Comparison of ENCODE assay signal across 18 cellular contexts in the genomic region with DNA sequence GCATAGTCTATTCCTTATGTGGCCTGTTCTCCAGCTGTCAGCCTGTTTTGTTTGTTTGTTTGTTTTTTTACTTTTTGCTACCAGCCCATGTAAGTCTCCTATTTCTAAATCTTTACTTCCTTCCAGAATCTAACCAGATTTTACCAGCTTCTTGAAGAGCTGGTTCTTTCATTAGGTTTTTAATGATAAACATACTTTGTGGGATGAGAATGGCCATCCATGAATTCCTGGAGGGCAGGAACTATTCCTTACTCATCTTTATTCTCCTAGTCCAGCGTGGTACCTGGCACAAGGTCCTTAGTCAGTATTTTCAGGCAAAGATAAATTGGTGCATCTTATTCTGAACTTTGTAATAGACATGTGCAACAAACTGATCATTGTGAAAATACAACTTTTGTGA. TPM values are rescaled to one million over a fixed set of nuclear protein-coding genes. Genes with fewer than 3 reads are reported as not detected.
DNase-seq lines count a peak whose midpoint lies in the region; ATAC-seq, FAIRE-seq and TF ChIP-seq lines count a peak whose summit lies in the region.
"Had no signal": no experiment of that assay in that cellular context is flagged by ENCODE, and none has a peak within 500 bp of the region (broad histone marks: within the 10 kb centered on the region; RNA-seq: fewer than 3 reads in every experiment).

No MANE protein-coding gene starts in this region.

- no peaks in the 10 kb centered on the region for H3K4me1 ChIP-seq in astrocyte (ENCODE audit: insufficient read depth, low read length)
- H3K4me1 ChIP-seq: A549, Peyer's patch had no signal

- TF ChIP-seq CTCF in AG10803 (conservative IDR thresholded peaks at IDR 0.05; ENCODE audit: low read length): no peak
- no peak for TF ChIP-seq CTCF in astrocyte (IDR thresholded peaks at IDR 0.05; ENCODE audit: insufficient read depth, low read depth, low read length)

- H3K4me3 ChIP-seq in AG10803 (ENCODE audit: low read length) (no peak overlapping the region), astrocyte (ENCODE audit: insufficient read depth, low read depth, low read length) (no peak overlapping the region)
- H3K4me3 ChIP-seq: A549, Peyer's patch had no signal

- no peaks in the 10 kb centered on the region for H3K9me3 ChIP-seq in astrocyte (ENCODE audit: insufficient read depth, low read depth, low read length)
- H3K9me3 ChIP-seq: A549, Peyer's patch had no signal

- peaks cover 30% of the 10 kb centered on the region for H3K36me3 Mint-ChIP-seq in astrocyte (ENCODE audit: low read depth, unreplicated experiment)

- no peak overlapping the region for H2AFZ ChIP-seq in astrocyte (ENCODE audit: low read depth, low read length)

- peaks cover 29% of the 10 kb centered on the region for H3K36me3 ChIP-seq in astrocyte (ENCODE audit: insufficient read depth, low read length)

- no peak overlapping the region for H3K27ac ChIP-seq in astrocyte (ENCODE audit: low read depth, low read length)
- H3K27ac ChIP-seq: A549, Peyer's patch had no signal

- peak overlapping the region; percentile 2 for H3K27ac Mint-ChIP-seq in astrocyte (ENCODE audit: unreplicated experiment)

- H3K27me3 ChIP-seq in astrocyte (ENCODE audit: insufficient read depth, low read length): no peaks in the 10 kb centered on the region
- H3K27me3 ChIP-seq: Peyer's patch had no signal

- no peak overlapping the region for H3K4me3 Mint-ChIP-seq in astrocyte (ENCODE audit: unreplicated experiment)

- H3K4me1 Mint-ChIP-seq in astrocyte (ENCODE audit: low read depth, unreplicated experiment): peaks cover 11% of the 10 kb centered on the region

- no peak for ATAC-seq in HG03097 (IDR thresholded peaks at IDR 0.05; ENCODE audit: low FRiP score, unreplicated experiment)
- ATAC-seq: A549 had no signal

- peak; percentile 28 for FAIRE-seq in GM19239 (lab: Jason Lieb, UNC)
- no peak for FAIRE-seq in astrocyte (lab: Jason Lieb, UNC)
- FAIRE-seq: A549, D721Med had no signal

- no peak overlapping the region for H3K9ac ChIP-seq in astrocyte (ENCODE audit: low read length)

- peaks cover 31% of the 10 kb centered on the region for H4K20me1 ChIP-seq in astrocyte (ENCODE audit: insufficient read depth, low read length)

- DNase-seq in AG10803 (ENCODE audit: low read depth) (peak; percentile 62), GM19239 (ENCODE audit: insufficient read length, low spot score) (no peak), astrocyte (ENCODE audit: low read depth) (peak; percentile 31), kidney glomerular epithelial cell (lab: John Stamatoyannopoulos, UW) (peak; percentile 66), NCI-H1436 treated with DMSO at 0.1 percent for 48 hours (lab: John Stamatoyannopoulos, UW) (no peak), GDM1 (lab: John Stamatoyannopoulos, UW) (no peak)
- DNase-seq in activated naive CD4-positive, alpha-beta T cell treated with Interleukin-2 at 50 U/mL for 16 hours: no peak
- DNase-seq: AML-193, DMS79 treated with DMSO at 0.1 percent for 48 hours, H7, NCI-H1930, NCI-H2171 treated with DMSO at 0.1 percent for 48 hours, NCI-H510A treated with DMSO at 0.1 percent for 48 hours, Peyer's patch, Right ventricle myocardium superior had no signal

- H3K27me3 Mint-ChIP-seq in astrocyte (ENCODE audit: low read depth, unreplicated experiment): no peaks in the 10 kb centered on the region

- H3K9me3 Mint-ChIP-seq in astrocyte (ENCODE audit: unreplicated experiment): no peaks in the 10 kb centered on the region

- no peak overlapping the region for H3K4me2 ChIP-seq in astrocyte (ENCODE audit: low read length)
- H3K4me2 ChIP-seq: A549 had no signal

- peaks cover 63% of the 10 kb centered on the region for H3K79me2 ChIP-seq in astrocyte (ENCODE audit: insufficient read depth, low read length)

RNA-seq across cellular contexts. Expression of gene RSPRY1, which starts 17.3 kb away (rescaled TPM):
- 76.8 TPM in 2 replicates for total RNA-seq in astrocyte

RNA-seq across cellular contexts. Expression of gene PSME3IP1, which starts 17.6 kb away (rescaled TPM):
- total RNA-seq in astrocyte: 71.9 and 78.8 TPM in 2 replicates

RNA-seq across cellular contexts. Expression of gene ARL2BP, which starts 41.6 kb away (rescaled TPM):
- 70.9 and 71.1 TPM in 2 replicates for total RNA-seq in astrocyte

Comparison
In these comparisons a context has a peak if more than half of its experiments do, and no peak if none do; other contexts are left out.
1. DNase-seq: peak in AG10803 (single experiment), astrocyte (single experiment) and kidney glomerular epithelial cell (single experiment); none in GM19239 (single experiment), activated naive CD4-positive, alpha-beta T cell treated with Interleukin-2 at 50 U/mL for 16 hours (single experiment), NCI-H1436 treated with DMSO at 0.1 percent for 48 hours (single experiment) and GDM1 (single experiment).